ENCODE assay signal across 12 cellular contexts in genomic region chr2:49255325-49256023, GRCh38.
DNase-seq lines count a peak whose midpoint lies in the region; ATAC-seq and TF ChIP-seq lines count a peak whose summit lies in the region.
"Had no signal": no experiment of that assay in that cellular context is flagged by ENCODE, and none has a peak within 500 bp of the region (broad histone marks: within the 10 kb centered on the region; RNA-seq: fewer than 3 reads in every experiment).

No MANE protein-coding gene starts in this region.

- H3F3A ChIP-seq in Loucy (ENCODE audit: low read depth) (no peaks in the 10 kb centered on the region), OCI-LY1 (ENCODE audit: insufficient read depth, low read length) (no peaks in the 10 kb centered on the region)

- H3K4me1 ChIP-seq in Loucy (ENCODE audit: insufficient read depth, low read length, poor library complexity, severe bottlenecking), result no peaks in the 10 kb centered on the region
- H3K4me1 ChIP-seq in OCI-LY1 (ENCODE audit: insufficient read depth, low read length, severe bottlenecking), result no peaks in the 10 kb centered on the region
- no peaks in the 10 kb centered on the region for H3K4me1 ChIP-seq in hepatocyte (ENCODE audit: insufficient read depth)
- H3K4me1 ChIP-seq: transverse colon had no signal

- no peak overlapping the region for H3K27ac ChIP-seq in OCI-LY1 (ENCODE audit: low read depth, low read length, poor library complexity, severe bottlenecking)
- no peak overlapping the region for H3K27ac ChIP-seq in hepatocyte
- H3K27ac ChIP-seq: neutrophil, transverse colon had no signal

- H3K9ac ChIP-seq in Loucy (ENCODE audit: low read depth, low read length, poor library complexity, severe bottlenecking), result no peak overlapping the region
- no peak overlapping the region for H3K9ac ChIP-seq in OCI-LY1 (ENCODE audit: low read length)

- no peaks in the 10 kb centered on the region for H3K9me2 ChIP-seq in Loucy (replicated peaks; ENCODE audit: low read depth, low read length)
- no peaks in the 10 kb centered on the region for H3K9me2 ChIP-seq in OCI-LY1 (ENCODE audit: low read depth, low read length)
- H3K9me2 ChIP-seq in hepatocyte (replicated peaks; ENCODE audit: insufficient read depth), result no peaks in the 10 kb centered on the region

- WGBS in hepatocyte (ENCODE audit: low lambda C conversion rate, missing lambda C conversion rate), result 40% methylated on average over 3 of the region's 3 CpGs

- H3K79me2 ChIP-seq in Loucy (ENCODE audit: insufficient read depth, low read length), result no peaks in the 10 kb centered on the region
- H3K79me2 ChIP-seq in OCI-LY1 (ENCODE audit: insufficient read depth, low read length), result no peaks in the 10 kb centered on the region
- H3K79me2 ChIP-seq in hepatocyte, result no peaks in the 10 kb centered on the region

- H3K9me3 ChIP-seq in Loucy (ENCODE audit: insufficient read depth, low read depth, low read length), result no peaks in the 10 kb centered on the region
- no peaks in the 10 kb centered on the region for H3K9me3 ChIP-seq in OCI-LY1 (ENCODE audit: low read length)
- no peaks in the 10 kb centered on the region for H3K9me3 ChIP-seq in hepatocyte (ENCODE audit: low read depth)
- H3K9me3 ChIP-seq: neutrophil, transverse colon had no signal

- no peaks in the 10 kb centered on the region for H3K36me3 ChIP-seq in Loucy (ENCODE audit: insufficient read depth, low read length)
- no peaks in the 10 kb centered on the region for H3K36me3 ChIP-seq in OCI-LY1 (ENCODE audit: insufficient read depth, low read length)
- no peaks in the 10 kb centered on the region for H3K36me3 ChIP-seq in hepatocyte (replicated peaks; ENCODE audit: insufficient read depth, low read depth)
- H3K36me3 ChIP-seq: neutrophil, transverse colon had no signal

- TF ChIP-seq CTCF in Loucy (conservative IDR thresholded peaks at IDR 0.05; ENCODE audit: low read length) (peak; percentile 20; the same call in 1 of the 2 replicates), OCI-LY1 (IDR thresholded peaks at IDR 0.05; ENCODE audit: low read length) (peak; percentile 16; the same call in 1 of the 2 replicates), hepatocyte (IDR thresholded peaks at IDR 0.05; ENCODE audit: poor library complexity) (peak; percentile 48)

- H3K27me3 ChIP-seq in Loucy (ENCODE audit: insufficient read depth, low read length, poor library complexity, severe bottlenecking) (no peaks in the 10 kb centered on the region), OCI-LY1 (ENCODE audit: insufficient read depth, low read length) (no peaks in the 10 kb centered on the region), hepatocyte (no peaks in the 10 kb centered on the region)
- H3K27me3 ChIP-seq: neutrophil, transverse colon had no signal

- DNase-seq in COLO668 (lab: John Stamatoyannopoulos, UW; ENCODE audit: unreplicated experiment) (peak; percentile 11), hepatocyte (ENCODE audit: low spot score) (peak; percentile 10), NOMO-1 treated with DMSO at 0.1 percent for 48 hours (lab: John Stamatoyannopoulos, UW; ENCODE audit: unreplicated experiment) (no peak)
- no peak for DNase-seq in activated CD8-positive, alpha-beta memory T cell treated with anti-CD3 and anti-CD28 coated beads, Interleukin-2, amount 50 U/mL, for 48 hours
- DNase-seq: activated CD4-positive, alpha-beta memory T cell treated with anti-CD3 and anti-CD28 coated beads, Interleukin-2, amount 10 ng/mL, durations not matched to agents 7 days and 5 days; MM.1S; transverse colon had no signal

- H4K20me1 ChIP-seq in Loucy (ENCODE audit: insufficient read depth, low read length, poor library complexity, severe bottlenecking) (no peaks in the 10 kb centered on the region), OCI-LY1 (ENCODE audit: insufficient read depth, low read length) (no peaks in the 10 kb centered on the region), hepatocyte (ENCODE audit: insufficient read depth, poor library complexity, severe bottlenecking) (no peaks in the 10 kb centered on the region)

- H3K4me2 ChIP-seq in Loucy (ENCODE audit: low read depth, low read length, poor library complexity, severe bottlenecking), result no peak overlapping the region
- no peak overlapping the region for H3K4me2 ChIP-seq in OCI-LY1 (ENCODE audit: low read length)
- no peak overlapping the region for H3K4me2 ChIP-seq in hepatocyte

- ATAC-seq in GM18511 (IDR thresholded peaks at IDR 0.05; ENCODE audit: unreplicated experiment), result no peak
- ATAC-seq in HG03159 (IDR thresholded peaks at IDR 0.05; ENCODE audit: unreplicated experiment), result no peak

- H3K4me3 ChIP-seq in Loucy (ENCODE audit: low read length, poor library complexity, severe bottlenecking) (no peak overlapping the region), OCI-LY1 (ENCODE audit: low read depth, low read length, poor library complexity, severe bottlenecking) (no peak overlapping the region), hepatocyte (no peak overlapping the region)
- H3K4me3 ChIP-seq: transverse colon had no signal

- no peak overlapping the region for H2AFZ ChIP-seq in Loucy (ENCODE audit: low read length)
- H2AFZ ChIP-seq in OCI-LY1 (ENCODE audit: low read length), result no peak overlapping the region
- no peak overlapping the region for H2AFZ ChIP-seq in hepatocyte

Comparison
In these comparisons a context has a peak if more than half of its experiments do, and no peak if none do; other contexts are left out.
1. DNase-seq: peak in COLO668 (single experiment) and hepatocyte (single experiment); none in activated CD8-positive, alpha-beta memory T cell treated with anti-CD3 and anti-CD28 coated beads, Interleukin-2, amount 50 U/mL, for 48 hours (single experiment) and NOMO-1 treated with DMSO at 0.1 percent for 48 hours (single experiment).
2. Peak in every context shown above with its lines, with median percentiles within 50 percentile points of each other: CTCF ChIP-seq.